1 cellular context compared by ENCODE assay signal in the genomic region with DNA sequence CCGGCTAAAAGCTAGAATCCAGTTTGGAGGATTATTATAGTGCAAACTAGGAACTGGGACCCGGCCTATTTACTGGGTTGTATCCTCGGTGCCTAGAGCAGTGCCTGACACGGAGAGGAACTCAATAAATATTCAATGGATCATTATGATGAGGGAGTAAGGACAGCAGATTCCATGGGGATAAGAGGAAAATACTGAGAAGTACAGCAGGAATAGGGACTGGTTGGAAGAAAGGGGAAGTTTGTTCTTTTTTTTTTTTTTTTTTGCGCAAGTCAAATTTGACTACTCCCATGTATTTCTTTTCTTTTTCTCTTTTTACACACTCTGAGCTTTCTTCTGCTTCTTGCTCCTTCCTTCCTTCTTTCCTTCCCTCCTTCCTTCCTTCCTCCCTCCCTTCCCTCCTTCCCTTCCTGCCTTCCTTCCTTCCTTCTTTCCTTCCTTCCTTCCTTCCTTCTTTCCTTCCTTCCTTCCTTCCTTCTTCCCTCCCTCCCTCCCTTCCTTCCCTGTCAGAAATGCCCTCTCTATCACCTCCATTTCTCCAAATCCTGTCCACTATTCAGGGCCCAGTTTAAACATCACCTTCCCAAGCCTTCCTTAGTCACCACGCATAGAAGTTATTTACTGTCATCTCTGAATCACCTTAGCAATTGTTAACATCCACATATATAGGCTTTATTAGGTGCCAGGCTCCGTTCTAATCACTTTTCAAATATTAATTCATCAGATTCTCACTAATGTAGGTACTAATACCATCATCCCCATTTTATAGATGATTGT.
TF ChIP-seq lines count a peak whose summit lies in the region.

No MANE protein-coding gene starts in this region.

TF ChIP-seq in GM12878, 131 proteins besides CTCF, POLR2A, EP300 and RAD21 (continued from another document):
- TF ChIP-seq, protein P1, sequence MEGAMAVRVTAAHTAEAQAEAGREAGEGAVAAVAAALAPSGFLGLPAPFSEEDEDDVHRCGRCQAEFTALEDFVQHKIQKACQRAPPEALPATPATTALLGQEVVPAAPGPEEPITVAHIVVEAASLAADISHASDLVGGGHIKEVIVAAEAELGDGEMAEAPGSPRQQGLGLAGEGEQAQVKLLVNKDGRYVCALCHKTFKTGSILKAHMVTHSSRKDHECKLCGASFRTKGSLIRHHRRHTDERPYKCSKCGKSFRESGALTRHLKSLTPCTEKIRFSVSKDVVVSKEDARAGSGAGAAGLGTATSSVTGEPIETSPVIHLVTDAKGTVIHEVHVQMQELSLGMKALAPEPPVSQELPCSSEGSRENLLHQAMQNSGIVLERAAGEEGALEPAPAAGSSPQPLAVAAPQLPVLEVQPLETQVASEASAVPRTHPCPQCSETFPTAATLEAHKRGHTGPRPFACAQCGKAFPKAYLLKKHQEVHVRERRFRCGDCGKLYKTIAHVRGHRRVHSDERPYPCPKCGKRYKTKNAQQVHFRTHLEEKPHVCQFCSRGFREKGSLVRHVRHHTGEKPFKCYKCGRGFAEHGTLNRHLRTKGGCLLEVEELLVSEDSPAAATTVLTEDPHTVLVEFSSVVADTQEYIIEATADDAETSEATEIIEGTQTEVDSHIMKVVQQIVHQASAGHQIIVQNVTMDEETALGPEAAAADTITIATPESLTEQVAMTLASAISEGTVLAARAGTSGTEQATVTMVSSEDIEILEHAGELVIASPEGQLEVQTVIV (IDR thresholded peaks at IDR 0.05; ENCODE audit: borderline replicate concordance, partially characterized antibody), result no peak
- TF ChIP-seq, protein P2, sequence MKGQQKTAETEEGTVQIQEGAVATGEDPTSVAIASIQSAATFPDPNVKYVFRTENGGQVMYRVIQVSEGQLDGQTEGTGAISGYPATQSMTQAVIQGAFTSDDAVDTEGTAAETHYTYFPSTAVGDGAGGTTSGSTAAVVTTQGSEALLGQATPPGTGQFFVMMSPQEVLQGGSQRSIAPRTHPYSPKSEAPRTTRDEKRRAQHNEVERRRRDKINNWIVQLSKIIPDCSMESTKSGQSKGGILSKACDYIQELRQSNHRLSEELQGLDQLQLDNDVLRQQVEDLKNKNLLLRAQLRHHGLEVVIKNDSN (IDR thresholded peaks at IDR 0.05; ENCODE audit: borderline replicate concordance, extremely low read length, insufficient read depth, low read depth, low read length), result no peak
- TF ChIP-seq, protein P3, sequence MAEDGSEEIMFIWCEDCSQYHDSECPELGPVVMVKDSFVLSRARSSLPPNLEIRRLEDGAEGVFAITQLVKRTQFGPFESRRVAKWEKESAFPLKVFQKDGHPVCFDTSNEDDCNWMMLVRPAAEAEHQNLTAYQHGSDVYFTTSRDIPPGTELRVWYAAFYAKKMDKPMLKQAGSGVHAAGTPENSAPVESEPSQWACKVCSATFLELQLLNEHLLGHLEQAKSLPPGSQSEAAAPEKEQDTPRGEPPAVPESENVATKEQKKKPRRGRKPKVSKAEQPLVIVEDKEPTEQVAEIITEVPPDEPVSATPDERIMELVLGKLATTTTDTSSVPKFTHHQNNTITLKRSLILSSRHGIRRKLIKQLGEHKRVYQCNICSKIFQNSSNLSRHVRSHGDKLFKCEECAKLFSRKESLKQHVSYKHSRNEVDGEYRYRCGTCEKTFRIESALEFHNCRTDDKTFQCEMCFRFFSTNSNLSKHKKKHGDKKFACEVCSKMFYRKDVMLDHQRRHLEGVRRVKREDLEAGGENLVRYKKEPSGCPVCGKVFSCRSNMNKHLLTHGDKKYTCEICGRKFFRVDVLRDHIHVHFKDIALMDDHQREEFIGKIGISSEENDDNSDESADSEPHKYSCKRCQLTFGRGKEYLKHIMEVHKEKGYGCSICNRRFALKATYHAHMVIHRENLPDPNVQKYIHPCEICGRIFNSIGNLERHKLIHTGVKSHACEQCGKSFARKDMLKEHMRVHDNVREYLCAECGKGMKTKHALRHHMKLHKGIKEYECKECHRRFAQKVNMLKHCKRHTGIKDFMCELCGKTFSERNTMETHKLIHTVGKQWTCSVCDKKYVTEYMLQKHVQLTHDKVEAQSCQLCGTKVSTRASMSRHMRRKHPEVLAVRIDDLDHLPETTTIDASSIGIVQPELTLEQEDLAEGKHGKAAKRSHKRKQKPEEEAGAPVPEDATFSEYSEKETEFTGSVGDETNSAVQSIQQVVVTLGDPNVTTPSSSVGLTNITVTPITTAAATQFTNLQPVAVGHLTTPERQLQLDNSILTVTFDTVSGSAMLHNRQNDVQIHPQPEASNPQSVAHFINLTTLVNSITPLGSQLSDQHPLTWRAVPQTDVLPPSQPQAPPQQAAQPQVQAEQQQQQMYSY (CRISPR knock-in tag; IDR thresholded peaks at IDR 0.05), result no peak
- TF ChIP-seq CHD2 (IDR thresholded peaks at IDR 0.05; ENCODE audit: borderline replicate concordance, low read depth, low read length) (no peak), RBBP5 (conservative IDR thresholded peaks at IDR 0.05) (no peak), GABPA (IDR thresholded peaks at IDR 0.05; ENCODE audit: low read depth) (no peak), ETV6 (conservative IDR thresholded peaks at IDR 0.05 in 1 of 2, IDR thresholded peaks at IDR 0.05 in 1 of 2; ENCODE audit: borderline replicate concordance in 1 of 2, low read depth in 1 of 2) (peak in 1 of 2 experiments; percentile 86; a peak in 2 of 4 replicates)
- TF ChIP-seq, protein P4, sequence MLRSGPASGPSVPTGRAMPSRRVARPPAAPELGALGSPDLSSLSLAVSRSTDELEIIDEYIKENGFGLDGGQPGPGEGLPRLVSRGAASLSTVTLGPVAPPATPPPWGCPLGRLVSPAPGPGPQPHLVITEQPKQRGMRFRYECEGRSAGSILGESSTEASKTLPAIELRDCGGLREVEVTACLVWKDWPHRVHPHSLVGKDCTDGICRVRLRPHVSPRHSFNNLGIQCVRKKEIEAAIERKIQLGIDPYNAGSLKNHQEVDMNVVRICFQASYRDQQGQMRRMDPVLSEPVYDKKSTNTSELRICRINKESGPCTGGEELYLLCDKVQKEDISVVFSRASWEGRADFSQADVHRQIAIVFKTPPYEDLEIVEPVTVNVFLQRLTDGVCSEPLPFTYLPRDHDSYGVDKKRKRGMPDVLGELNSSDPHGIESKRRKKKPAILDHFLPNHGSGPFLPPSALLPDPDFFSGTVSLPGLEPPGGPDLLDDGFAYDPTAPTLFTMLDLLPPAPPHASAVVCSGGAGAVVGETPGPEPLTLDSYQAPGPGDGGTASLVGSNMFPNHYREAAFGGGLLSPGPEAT (IDR thresholded peaks at IDR 0.05; ENCODE audit: low read depth), result no peak
- TF ChIP-seq, protein P5, sequence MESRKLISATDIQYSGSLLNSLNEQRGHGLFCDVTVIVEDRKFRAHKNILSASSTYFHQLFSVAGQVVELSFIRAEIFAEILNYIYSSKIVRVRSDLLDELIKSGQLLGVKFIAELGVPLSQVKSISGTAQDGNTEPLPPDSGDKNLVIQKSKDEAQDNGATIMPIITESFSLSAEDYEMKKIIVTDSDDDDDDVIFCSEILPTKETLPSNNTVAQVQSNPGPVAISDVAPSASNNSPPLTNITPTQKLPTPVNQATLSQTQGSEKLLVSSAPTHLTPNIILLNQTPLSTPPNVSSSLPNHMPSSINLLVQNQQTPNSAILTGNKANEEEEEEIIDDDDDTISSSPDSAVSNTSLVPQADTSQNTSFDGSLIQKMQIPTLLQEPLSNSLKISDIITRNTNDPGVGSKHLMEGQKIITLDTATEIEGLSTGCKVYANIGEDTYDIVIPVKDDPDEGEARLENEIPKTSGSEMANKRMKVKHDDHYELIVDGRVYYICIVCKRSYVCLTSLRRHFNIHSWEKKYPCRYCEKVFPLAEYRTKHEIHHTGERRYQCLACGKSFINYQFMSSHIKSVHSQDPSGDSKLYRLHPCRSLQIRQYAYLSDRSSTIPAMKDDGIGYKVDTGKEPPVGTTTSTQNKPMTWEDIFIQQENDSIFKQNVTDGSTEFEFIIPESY (IDR thresholded peaks at IDR 0.05), result no peak
